Comparison of ENCODE assay signal across 1 cellular context in the genomic region with DNA sequence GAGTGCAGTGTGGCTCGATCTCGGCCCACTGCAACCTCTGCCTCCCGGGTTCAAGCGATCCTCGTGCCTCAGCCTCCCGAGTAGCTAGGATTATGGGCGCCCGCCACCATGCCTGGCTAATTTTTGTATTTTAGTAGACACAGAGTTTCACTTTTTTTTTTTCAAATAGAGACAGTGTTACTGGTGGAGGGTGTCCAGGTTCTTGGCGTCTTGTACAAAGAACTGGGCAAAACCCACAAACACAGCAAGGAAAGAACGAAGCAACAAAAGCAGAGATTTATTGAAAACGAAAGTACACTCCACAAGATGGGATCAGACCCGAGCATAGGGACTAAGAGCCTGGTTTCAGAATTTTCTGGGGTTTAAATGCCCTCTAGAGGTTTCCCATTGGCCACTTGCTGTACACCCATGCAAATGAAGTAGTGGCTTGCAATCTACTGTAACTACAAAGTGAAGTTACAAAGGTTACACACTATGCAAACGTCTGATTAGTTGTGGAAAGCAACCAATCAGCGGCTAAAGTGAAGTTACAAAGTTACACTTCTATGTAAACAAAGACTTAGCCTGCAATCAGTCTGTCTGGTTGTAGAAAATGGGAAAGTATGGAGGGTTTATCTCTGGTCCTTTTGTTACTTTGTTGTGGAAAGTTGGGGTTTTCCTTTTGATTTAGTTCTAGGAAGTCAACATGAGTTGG.
TF ChIP-seq lines count a peak whose summit lies in the region.

No MANE protein-coding gene starts in this region.

TF ChIP-seq in HepG2, 621 proteins besides CTCF, POLR2A, EP300 and RAD21 (continued from another document and continues in another):
- TF ChIP-seq, protein P1, sequence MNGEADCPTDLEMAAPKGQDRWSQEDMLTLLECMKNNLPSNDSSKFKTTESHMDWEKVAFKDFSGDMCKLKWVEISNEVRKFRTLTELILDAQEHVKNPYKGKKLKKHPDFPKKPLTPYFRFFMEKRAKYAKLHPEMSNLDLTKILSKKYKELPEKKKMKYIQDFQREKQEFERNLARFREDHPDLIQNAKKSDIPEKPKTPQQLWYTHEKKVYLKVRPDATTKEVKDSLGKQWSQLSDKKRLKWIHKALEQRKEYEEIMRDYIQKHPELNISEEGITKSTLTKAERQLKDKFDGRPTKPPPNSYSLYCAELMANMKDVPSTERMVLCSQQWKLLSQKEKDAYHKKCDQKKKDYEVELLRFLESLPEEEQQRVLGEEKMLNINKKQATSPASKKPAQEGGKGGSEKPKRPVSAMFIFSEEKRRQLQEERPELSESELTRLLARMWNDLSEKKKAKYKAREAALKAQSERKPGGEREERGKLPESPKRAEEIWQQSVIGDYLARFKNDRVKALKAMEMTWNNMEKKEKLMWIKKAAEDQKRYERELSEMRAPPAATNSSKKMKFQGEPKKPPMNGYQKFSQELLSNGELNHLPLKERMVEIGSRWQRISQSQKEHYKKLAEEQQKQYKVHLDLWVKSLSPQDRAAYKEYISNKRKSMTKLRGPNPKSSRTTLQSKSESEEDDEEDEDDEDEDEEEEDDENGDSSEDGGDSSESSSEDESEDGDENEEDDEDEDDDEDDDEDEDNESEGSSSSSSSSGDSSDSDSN (CRISPR knock-in tag; IDR thresholded peaks at IDR 0.05) = no peak
- TF ChIP-seq DR1 (CRISPR knock-in tag; IDR thresholded peaks at IDR 0.05) (peak; percentile 94), MXI1 (IDR thresholded peaks at IDR 0.05; ENCODE audit: borderline replicate concordance, low read depth, low read length) (0 out of 3 replicates have a peak, but pooled peaks have one; percentile 18), HMGA1 (CRISPR knock-in tag; conservative IDR thresholded peaks at IDR 0.05) (no peak), ASH2L (IDR thresholded peaks at IDR 0.05; ENCODE audit: insufficient read length, low read depth, low read length) (peak; percentile 35), SOX13 (IDR thresholded peaks at IDR 0.05) (no peak), SOX13 (CRISPR knock-in tag; conservative IDR thresholded peaks at IDR 0.05 in 1 of 2, IDR thresholded peaks at IDR 0.05 in 1 of 2) (no peak), ZNF333 (CRISPR knock-in tag; IDR thresholded peaks at IDR 0.05; ENCODE audit: borderline replicate concordance) (no peak), ZSCAN22 (CRISPR knock-in tag; IDR thresholded peaks at IDR 0.05) (no peak), FOXA1 (IDR thresholded peaks at IDR 0.05) (no peak; the same call in 1 of the 2 replicates), FOXA1 (CRISPR knock-in tag; IDR thresholded peaks at IDR 0.05) (peak; percentile 81), FOXK1 (CRISPR knock-in tag; IDR thresholded peaks at IDR 0.05; ENCODE audit: borderline replicate concordance, low read depth) (peak; percentile 59; the same call in 1 of the 2 replicates), SKI (IDR thresholded peaks at IDR 0.05; ENCODE audit: partially characterized antibody) (peak; percentile 63), NFYC (CRISPR knock-in tag; IDR thresholded peaks at IDR 0.05) (peak; percentile 71), POLR2AphosphoS5 (IDR thresholded peaks at IDR 0.05; ENCODE audit: low read depth, low read length) (peak; percentile 80), CHCHD3 (CRISPR knock-in tag; IDR thresholded peaks at IDR 0.05) (no peak), THAP11 (CRISPR knock-in tag; IDR thresholded peaks at IDR 0.05) (0 out of 2 replicates have a peak, but pooled peaks have one; percentile 31), EHMT2 (IDR thresholded peaks at IDR 0.05; ENCODE audit: borderline replicate concordance, low read depth, low read length) (peak; percentile 55; the same call in 1 of the 2 replicates), KLF16 (CRISPR knock-in tag; IDR thresholded peaks at IDR 0.05) (0 out of 4 replicates have a peak, but pooled peaks of 1 of the 2 experiments have one; percentile 13), ZNF614 (CRISPR knock-in tag; IDR thresholded peaks at IDR 0.05; ENCODE audit: borderline replicate concordance) (no peak), CEBPB (IDR thresholded peaks at IDR 0.05; ENCODE audit: borderline replicate concordance, low read depth, low read length) (peak; percentile 70; the same call in 1 of the 2 replicates), MTF2 (CRISPR knock-in tag; IDR thresholded peaks at IDR 0.05; ENCODE audit: borderline replicate concordance) (no peak), IRF2 (CRISPR knock-in tag; IDR thresholded peaks at IDR 0.05) (no peak), POLR2G (IDR thresholded peaks at IDR 0.05; ENCODE audit: low read depth, low read length) (peak; percentile 83)
- TF ChIP-seq, protein P2, sequence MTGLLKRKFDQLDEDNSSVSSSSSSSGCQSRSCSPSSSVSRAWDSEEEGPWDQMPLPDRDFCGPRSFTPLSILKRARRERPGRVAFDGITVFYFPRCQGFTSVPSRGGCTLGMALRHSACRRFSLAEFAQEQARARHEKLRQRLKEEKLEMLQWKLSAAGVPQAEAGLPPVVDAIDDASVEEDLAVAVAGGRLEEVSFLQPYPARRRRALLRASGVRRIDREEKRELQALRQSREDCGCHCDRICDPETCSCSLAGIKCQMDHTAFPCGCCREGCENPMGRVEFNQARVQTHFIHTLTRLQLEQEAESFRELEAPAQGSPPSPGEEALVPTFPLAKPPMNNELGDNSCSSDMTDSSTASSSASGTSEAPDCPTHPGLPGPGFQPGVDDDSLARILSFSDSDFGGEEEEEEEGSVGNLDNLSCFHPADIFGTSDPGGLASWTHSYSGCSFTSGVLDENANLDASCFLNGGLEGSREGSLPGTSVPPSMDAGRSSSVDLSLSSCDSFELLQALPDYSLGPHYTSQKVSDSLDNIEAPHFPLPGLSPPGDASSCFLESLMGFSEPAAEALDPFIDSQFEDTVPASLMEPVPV (CRISPR knock-in tag; IDR thresholded peaks at IDR 0.05) = no peak
- TF ChIP-seq, protein P3, sequence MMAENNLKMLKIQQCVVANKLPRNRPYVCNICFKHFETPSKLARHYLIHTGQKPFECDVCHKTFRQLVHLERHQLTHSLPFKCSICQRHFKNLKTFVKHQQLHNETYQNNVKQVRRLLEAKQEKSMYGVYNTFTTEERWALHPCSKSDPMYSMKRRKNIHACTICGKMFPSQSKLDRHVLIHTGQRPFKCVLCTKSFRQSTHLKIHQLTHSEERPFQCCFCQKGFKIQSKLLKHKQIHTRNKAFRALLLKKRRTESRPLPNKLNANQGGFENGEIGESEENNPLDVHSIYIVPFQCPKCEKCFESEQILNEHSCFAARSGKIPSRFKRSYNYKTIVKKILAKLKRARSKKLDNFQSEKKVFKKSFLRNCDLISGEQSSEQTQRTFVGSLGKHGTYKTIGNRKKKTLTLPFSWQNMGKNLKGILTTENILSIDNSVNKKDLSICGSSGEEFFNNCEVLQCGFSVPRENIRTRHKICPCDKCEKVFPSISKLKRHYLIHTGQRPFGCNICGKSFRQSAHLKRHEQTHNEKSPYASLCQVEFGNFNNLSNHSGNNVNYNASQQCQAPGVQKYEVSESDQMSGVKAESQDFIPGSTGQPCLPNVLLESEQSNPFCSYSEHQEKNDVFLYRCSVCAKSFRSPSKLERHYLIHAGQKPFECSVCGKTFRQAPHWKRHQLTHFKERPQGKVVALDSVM (CRISPR knock-in tag; IDR thresholded peaks at IDR 0.05) = peak; percentile 53; the same call in 1 of the 2 replicates
- TF ChIP-seq, protein P4, sequence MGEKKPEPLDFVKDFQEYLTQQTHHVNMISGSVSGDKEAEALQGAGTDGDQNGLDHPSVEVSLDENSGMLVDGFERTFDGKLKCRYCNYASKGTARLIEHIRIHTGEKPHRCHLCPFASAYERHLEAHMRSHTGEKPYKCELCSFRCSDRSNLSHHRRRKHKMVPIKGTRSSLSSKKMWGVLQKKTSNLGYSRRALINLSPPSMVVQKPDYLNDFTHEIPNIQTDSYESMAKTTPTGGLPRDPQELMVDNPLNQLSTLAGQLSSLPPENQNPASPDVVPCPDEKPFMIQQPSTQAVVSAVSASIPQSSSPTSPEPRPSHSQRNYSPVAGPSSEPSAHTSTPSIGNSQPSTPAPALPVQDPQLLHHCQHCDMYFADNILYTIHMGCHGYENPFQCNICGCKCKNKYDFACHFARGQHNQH (CRISPR knock-in tag; IDR thresholded peaks at IDR 0.05) = no peak
- TF ChIP-seq, protein P5, sequence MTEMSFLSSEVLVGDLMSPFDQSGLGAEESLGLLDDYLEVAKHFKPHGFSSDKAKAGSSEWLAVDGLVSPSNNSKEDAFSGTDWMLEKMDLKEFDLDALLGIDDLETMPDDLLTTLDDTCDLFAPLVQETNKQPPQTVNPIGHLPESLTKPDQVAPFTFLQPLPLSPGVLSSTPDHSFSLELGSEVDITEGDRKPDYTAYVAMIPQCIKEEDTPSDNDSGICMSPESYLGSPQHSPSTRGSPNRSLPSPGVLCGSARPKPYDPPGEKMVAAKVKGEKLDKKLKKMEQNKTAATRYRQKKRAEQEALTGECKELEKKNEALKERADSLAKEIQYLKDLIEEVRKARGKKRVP (CRISPR knock-in tag; IDR thresholded peaks at IDR 0.05) = peak in 1 of 2 experiments; percentile 87; a peak in 2 of 4 replicates
- TF ChIP-seq, protein P6, sequence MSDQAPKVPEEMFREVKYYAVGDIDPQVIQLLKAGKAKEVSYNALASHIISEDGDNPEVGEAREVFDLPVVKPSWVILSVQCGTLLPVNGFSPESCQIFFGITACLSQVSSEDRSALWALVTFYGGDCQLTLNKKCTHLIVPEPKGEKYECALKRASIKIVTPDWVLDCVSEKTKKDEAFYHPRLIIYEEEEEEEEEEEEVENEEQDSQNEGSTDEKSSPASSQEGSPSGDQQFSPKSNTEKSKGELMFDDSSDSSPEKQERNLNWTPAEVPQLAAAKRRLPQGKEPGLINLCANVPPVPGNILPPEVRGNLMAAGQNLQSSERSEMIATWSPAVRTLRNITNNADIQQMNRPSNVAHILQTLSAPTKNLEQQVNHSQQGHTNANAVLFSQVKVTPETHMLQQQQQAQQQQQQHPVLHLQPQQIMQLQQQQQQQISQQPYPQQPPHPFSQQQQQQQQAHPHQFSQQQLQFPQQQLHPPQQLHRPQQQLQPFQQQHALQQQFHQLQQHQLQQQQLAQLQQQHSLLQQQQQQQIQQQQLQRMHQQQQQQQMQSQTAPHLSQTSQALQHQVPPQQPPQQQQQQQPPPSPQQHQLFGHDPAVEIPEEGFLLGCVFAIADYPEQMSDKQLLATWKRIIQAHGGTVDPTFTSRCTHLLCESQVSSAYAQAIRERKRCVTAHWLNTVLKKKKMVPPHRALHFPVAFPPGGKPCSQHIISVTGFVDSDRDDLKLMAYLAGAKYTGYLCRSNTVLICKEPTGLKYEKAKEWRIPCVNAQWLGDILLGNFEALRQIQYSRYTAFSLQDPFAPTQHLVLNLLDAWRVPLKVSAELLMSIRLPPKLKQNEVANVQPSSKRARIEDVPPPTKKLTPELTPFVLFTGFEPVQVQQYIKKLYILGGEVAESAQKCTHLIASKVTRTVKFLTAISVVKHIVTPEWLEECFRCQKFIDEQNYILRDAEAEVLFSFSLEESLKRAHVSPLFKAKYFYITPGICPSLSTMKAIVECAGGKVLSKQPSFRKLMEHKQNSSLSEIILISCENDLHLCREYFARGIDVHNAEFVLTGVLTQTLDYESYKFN (CRISPR knock-in tag; conservative IDR thresholded peaks at IDR 0.05) = peak; percentile 58; the same call in 1 of the 2 replicates
- TF ChIP-seq, protein P7, sequence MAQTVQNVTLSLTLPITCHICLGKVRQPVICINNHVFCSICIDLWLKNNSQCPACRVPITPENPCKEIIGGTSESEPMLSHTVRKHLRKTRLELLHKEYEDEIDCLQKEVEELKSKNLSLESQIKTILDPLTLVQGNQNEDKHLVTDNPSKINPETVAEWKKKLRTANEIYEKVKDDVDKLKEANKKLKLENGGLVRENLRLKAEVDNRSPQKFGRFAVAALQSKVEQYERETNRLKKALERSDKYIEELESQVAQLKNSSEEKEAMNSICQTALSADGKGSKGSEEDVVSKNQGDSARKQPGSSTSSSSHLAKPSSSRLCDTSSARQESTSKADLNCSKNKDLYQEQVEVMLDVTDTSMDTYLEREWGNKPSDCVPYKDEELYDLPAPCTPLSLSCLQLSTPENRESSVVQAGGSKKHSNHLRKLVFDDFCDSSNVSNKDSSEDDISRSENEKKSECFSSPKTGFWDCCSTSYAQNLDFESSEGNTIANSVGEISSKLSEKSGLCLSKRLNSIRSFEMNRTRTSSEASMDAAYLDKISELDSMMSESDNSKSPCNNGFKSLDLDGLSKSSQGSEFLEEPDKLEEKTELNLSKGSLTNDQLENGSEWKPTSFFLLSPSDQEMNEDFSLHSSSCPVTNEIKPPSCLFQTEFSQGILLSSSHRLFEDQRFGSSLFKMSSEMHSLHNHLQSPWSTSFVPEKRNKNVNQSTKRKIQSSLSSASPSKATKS (CRISPR knock-in tag; IDR thresholded peaks at IDR 0.05) = no peak
- TF ChIP-seq, protein P8, sequence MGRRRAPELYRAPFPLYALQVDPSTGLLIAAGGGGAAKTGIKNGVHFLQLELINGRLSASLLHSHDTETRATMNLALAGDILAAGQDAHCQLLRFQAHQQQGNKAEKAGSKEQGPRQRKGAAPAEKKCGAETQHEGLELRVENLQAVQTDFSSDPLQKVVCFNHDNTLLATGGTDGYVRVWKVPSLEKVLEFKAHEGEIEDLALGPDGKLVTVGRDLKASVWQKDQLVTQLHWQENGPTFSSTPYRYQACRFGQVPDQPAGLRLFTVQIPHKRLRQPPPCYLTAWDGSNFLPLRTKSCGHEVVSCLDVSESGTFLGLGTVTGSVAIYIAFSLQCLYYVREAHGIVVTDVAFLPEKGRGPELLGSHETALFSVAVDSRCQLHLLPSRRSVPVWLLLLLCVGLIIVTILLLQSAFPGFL (CRISPR knock-in tag; IDR thresholded peaks at IDR 0.05) = no peak
- TF ChIP-seq, protein P9, sequence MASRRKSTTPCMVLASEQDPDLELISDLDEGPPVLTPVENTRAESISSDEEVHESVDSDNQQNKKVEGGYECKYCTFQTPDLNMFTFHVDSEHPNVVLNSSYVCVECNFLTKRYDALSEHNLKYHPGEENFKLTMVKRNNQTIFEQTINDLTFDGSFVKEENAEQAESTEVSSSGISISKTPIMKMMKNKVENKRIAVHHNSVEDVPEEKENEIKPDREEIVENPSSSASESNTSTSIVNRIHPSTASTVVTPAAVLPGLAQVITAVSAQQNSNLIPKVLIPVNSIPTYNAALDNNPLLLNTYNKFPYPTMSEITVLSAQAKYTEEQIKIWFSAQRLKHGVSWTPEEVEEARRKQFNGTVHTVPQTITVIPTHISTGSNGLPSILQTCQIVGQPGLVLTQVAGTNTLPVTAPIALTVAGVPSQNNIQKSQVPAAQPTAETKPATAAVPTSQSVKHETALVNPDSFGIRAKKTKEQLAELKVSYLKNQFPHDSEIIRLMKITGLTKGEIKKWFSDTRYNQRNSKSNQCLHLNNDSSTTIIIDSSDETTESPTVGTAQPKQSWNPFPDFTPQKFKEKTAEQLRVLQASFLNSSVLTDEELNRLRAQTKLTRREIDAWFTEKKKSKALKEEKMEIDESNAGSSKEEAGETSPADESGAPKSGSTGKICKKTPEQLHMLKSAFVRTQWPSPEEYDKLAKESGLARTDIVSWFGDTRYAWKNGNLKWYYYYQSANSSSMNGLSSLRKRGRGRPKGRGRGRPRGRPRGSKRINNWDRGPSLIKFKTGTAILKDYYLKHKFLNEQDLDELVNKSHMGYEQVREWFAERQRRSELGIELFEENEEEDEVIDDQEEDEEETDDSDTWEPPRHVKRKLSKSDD (CRISPR knock-in tag; IDR thresholded peaks at IDR 0.05; ENCODE audit: low read depth) = no peak
